In the genomic region with DNA sequence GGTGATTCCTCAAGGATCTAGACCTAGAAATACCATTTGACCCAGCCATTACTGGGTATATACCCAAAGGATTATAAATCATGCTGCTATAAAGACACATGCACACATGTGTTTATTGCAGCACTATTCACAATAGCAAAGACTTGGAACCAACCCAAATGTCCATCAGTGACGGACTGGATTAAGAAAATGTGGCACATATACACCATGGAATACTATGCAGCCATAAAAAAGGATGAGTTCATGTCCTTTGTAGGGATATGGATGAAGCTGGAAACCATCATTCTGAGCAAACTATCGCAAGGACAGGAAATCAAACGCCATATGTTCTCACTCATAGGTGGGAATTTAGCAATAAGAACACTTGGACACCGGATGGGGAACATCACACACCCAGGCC, we compare ENCODE assay signal across 2 cellular contexts. TPM values are rescaled to one million over a fixed set of nuclear protein-coding genes. Genes with fewer than 3 reads are reported as not detected.
"Had no signal": no experiment of that assay in that cellular context is flagged by ENCODE, and none has a peak within 500 bp of the region (broad histone marks: within the 10 kb centered on the region; RNA-seq: fewer than 3 reads in every experiment).

No MANE protein-coding gene starts in this region.

RNA-seq across cellular contexts. Expression of gene PATE4, which starts 32.2 kb away (rescaled TPM):
- total RNA-seq: G401, GM12878 had no signal

RNA-seq across cellular contexts. Expression of gene DDX25, which starts 39.0 kb away (rescaled TPM):
- total RNA-seq: G401, GM12878 had no signal
